Comparison of ENCODE assay signal across 19 cellular contexts in genomic region chr7:157635148-157635500, GRCh38.
DNase-seq lines count a peak whose midpoint lies in the region; ATAC-seq and TF ChIP-seq lines count a peak whose summit lies in the region.
"Had no signal": no experiment of that assay in that cellular context is flagged by ENCODE, and none has a peak within 500 bp of the region (broad histone marks: within the 10 kb centered on the region; RNA-seq: fewer than 3 reads in every experiment).

No MANE protein-coding gene starts in this region.

- H3K4me1 Mint-ChIP-seq in activated naive CD8-positive, alpha-beta T cell treated with anti-CD3 and anti-CD28 coated beads, Interleukin-2, amount 10 ng/mL, durations not matched to agents 7 days and 5 days: no peaks in the 10 kb centered on the region
- H3K4me1 Mint-ChIP-seq in activated naive CD8-positive, alpha-beta T cell treated with anti-CD3 and anti-CD28 coated beads, Interleukin-2, amount 50 U/mL, for 24 hours: no peaks in the 10 kb centered on the region
- H3K4me1 Mint-ChIP-seq: CD8-positive, alpha-beta memory T cell had no signal

- no peaks in the 10 kb centered on the region for H3K4me1 ChIP-seq in PC-3 (ENCODE audit: insufficient read depth, low read length)
- H3K4me1 ChIP-seq: A549 had no signal

- H3K27ac Mint-ChIP-seq in activated naive CD8-positive, alpha-beta T cell treated with anti-CD3 and anti-CD28 coated beads, Interleukin-2, amount 10 ng/mL, durations not matched to agents 7 days and 5 days: no peak overlapping the region
- no peak overlapping the region for H3K27ac Mint-ChIP-seq in activated naive CD8-positive, alpha-beta T cell treated with anti-CD3 and anti-CD28 coated beads, Interleukin-2, amount 50 U/mL, for 24 hours
- H3K27ac Mint-ChIP-seq: CD8-positive, alpha-beta memory T cell; HFFc6 had no signal

- no peak overlapping the region for H3K4me3 Mint-ChIP-seq in activated naive CD8-positive, alpha-beta T cell treated with anti-CD3 and anti-CD28 coated beads, Interleukin-2, amount 10 ng/mL, durations not matched to agents 7 days and 5 days
- H3K4me3 Mint-ChIP-seq in activated naive CD8-positive, alpha-beta T cell treated with anti-CD3 and anti-CD28 coated beads, Interleukin-2, amount 50 U/mL, for 24 hours: no peak overlapping the region
- H3K4me3 Mint-ChIP-seq: CD8-positive, alpha-beta memory T cell; HFFc6 had no signal

- H3K9me3 ChIP-seq in PC-3 (ENCODE audit: low read length): no peaks in the 10 kb centered on the region

- CTCF ChIA-PET in PC-3 (lab: Charles Lee): interaction anchor here (0.6 kb wide), 1 partner anchor 204 kb away, joined by 4 read pairs; no protein-coding TSS in a partner anchor

- no peak overlapping the region for H2AFZ ChIP-seq in PC-3 (ENCODE audit: low read length)

- no peak for ATAC-seq in activated naive CD8-positive, alpha-beta T cell treated with anti-CD3 and anti-CD28 coated beads, Interleukin-2, amount 10 ng/mL, durations not matched to agents 7 days and 5 days (ENCODE audit: low read depth)
- ATAC-seq in activated naive CD8-positive, alpha-beta T cell treated with anti-CD3 and anti-CD28 coated beads, Interleukin-2, amount 50 U/mL, for 24 hours: no peak
- no peak for ATAC-seq in PC-3
- ATAC-seq: A549, HCT116 had no signal

- no TSS peak for BruUV-seq in PC-3 (replicated peaks; lab: Mats Ljungman, UMichigan)

- H3K36me3 ChIP-seq in PC-3 (ENCODE audit: low read depth, low read length): 0 out of 2 replicates have a peak, but pooled peaks cover under 1% of the 10 kb centered on the region

- no peaks in the 10 kb centered on the region for H3K79me2 ChIP-seq in PC-3 (ENCODE audit: low read length)

- POLR2A ChIA-PET in activated naive CD8-positive, alpha-beta T cell treated with anti-CD3 and anti-CD28 coated beads, Interleukin-2, amount 10 ng/mL, durations not matched to agents 7 days and 5 days (lab: Charles Lee): no interaction called here
- POLR2A ChIA-PET in PC-3 (lab: Charles Lee; ENCODE audit: unreplicated experiment): no interaction called here

- no peaks in the 10 kb centered on the region for H3K9me2 ChIP-seq in PC-3 (replicated peaks; ENCODE audit: low read length)

- peaks cover 46% of the 10 kb centered on the region for H3K27me3 Mint-ChIP-seq in activated naive CD8-positive, alpha-beta T cell treated with anti-CD3 and anti-CD28 coated beads, Interleukin-2, amount 10 ng/mL, durations not matched to agents 7 days and 5 days
- peaks cover 4% of the 10 kb centered on the region for H3K27me3 Mint-ChIP-seq in activated naive CD8-positive, alpha-beta T cell treated with anti-CD3 and anti-CD28 coated beads, Interleukin-2, amount 50 U/mL, for 24 hours

- H3F3A ChIP-seq in PC-3 (ENCODE audit: low read length, unreplicated experiment): no peaks in the 10 kb centered on the region

- H3K4me2 ChIP-seq in PC-3 (ENCODE audit: low read length): no peak overlapping the region
- H3K4me2 ChIP-seq: A549 had no signal

- intact Hi-C loops in PC-3 (cut with micrococcal nuclease): no loop called here

- TF ChIP-seq CTCF in C4-2B (conservative IDR thresholded peaks at IDR 0.05) (no peak), coronary artery (IDR thresholded peaks at IDR 0.05) (no peak), PC-3 (conservative IDR thresholded peaks at IDR 0.05; ENCODE audit: low read depth, low read length) (no peak)

- H3K27ac ChIP-seq in C4-2B (peak overlapping the region; percentile 11; the same call in 1 of the 2 replicates), coronary artery (no peak overlapping the region), PC-3 (ENCODE audit: low read length) (no peak overlapping the region)
- H3K27ac ChIP-seq: 22Rv1, A549 had no signal

- peak; percentile 5 for DNase-seq in activated naive CD8-positive, alpha-beta T cell treated with anti-CD3 and anti-CD28 coated beads, Interleukin-2, amount 10 ng/mL, durations not matched to agents 7 days and 5 days
- DNase-seq in activated naive CD8-positive, alpha-beta T cell treated with anti-CD3 and anti-CD28 coated beads, Interleukin-2, amount 50 U/mL, for 24 hours: no peak
- DNase-seq in coronary artery (ENCODE audit: low spot score): peak; percentile 24
- peak; percentile 16 for DNase-seq in mesenteric fat pad (ENCODE audit: low spot score)
- DNase-seq in activated CD8-positive, alpha-beta memory T cell treated with anti-CD3 and anti-CD28 coated beads, Interleukin-2, amount 50 U/mL, for 48 hours: no peak
- no peak for DNase-seq in GM19240 (ENCODE audit: insufficient read length, low spot score)
- DNase-seq in PC-3: no peak
- DNase-seq: AML-193; CD8-positive, alpha-beta memory T cell; COR-L47; DMS79; GDM1; GOT3; H7; HFFc6 had no signal

- peaks cover 6% of the 10 kb centered on the region for H3K9me3 Mint-ChIP-seq in activated naive CD8-positive, alpha-beta T cell treated with anti-CD3 and anti-CD28 coated beads, Interleukin-2, amount 10 ng/mL, durations not matched to agents 7 days and 5 days
- peaks cover 4% of the 10 kb centered on the region for H3K9me3 Mint-ChIP-seq in activated naive CD8-positive, alpha-beta T cell treated with anti-CD3 and anti-CD28 coated beads, Interleukin-2, amount 50 U/mL, for 24 hours

- no peaks in the 10 kb centered on the region for H3K27me3 ChIP-seq in PC-3 (ENCODE audit: low read length)

- no peak overlapping the region for H3K9ac ChIP-seq in PC-3 (ENCODE audit: low read length)

- no peaks in the 10 kb centered on the region for H4K20me1 ChIP-seq in PC-3 (ENCODE audit: low read length)

- H3K4me3 ChIP-seq in coronary artery (no peak overlapping the region), PC-3 (ENCODE audit: low read length) (no peak overlapping the region)
- H3K4me3 ChIP-seq: A549 had no signal

- no peaks in the 10 kb centered on the region for H3K36me3 Mint-ChIP-seq in activated naive CD8-positive, alpha-beta T cell treated with anti-CD3 and anti-CD28 coated beads, Interleukin-2, amount 10 ng/mL, durations not matched to agents 7 days and 5 days
- H3K36me3 Mint-ChIP-seq in activated naive CD8-positive, alpha-beta T cell treated with anti-CD3 and anti-CD28 coated beads, Interleukin-2, amount 50 U/mL, for 24 hours (ENCODE audit: low read depth): peaks cover under 1% of the 10 kb centered on the region

Comparison
In these comparisons a context has a peak if more than half of its experiments do, and no peak if none do; other contexts are left out.
1. DNase-seq: peak in activated naive CD8-positive, alpha-beta T cell treated with anti-CD3 and anti-CD28 coated beads, Interleukin-2, amount 10 ng/mL, durations not matched to agents 7 days and 5 days (single experiment), coronary artery (single experiment) and mesenteric fat pad (single experiment); none in activated naive CD8-positive, alpha-beta T cell treated with anti-CD3 and anti-CD28 coated beads, Interleukin-2, amount 50 U/mL, for 24 hours (single experiment), activated CD8-positive, alpha-beta memory T cell treated with anti-CD3 and anti-CD28 coated beads, Interleukin-2, amount 50 U/mL, for 48 hours (single experiment), GM19240 (single experiment) and PC-3 (single experiment).